ENCODE assay signal across 8 cellular contexts in genomic region chr19:43474986-43475705, GRCh38. TPM values are rescaled to one million over a fixed set of nuclear protein-coding genes. Genes with fewer than 3 reads are reported as not detected.
DNase-seq lines count a peak whose midpoint lies in the region; ATAC-seq, FAIRE-seq and TF ChIP-seq lines count a peak whose summit lies in the region.

No MANE protein-coding gene starts in this region.

- FAIRE-seq in GM12891 (lab: Jason Lieb, UNC): peak; percentile 98

- H3K4me1 ChIP-seq in esophagus muscularis mucosa: peaks cover 11 to 26% (median 16%) of the 10 kb centered on the region in 4 donors
- H3K4me1 ChIP-seq in mucosa of rectum (ENCODE audit: control insufficient read depth in 2 of 2, insufficient read depth in 2 of 2, low read length in 2 of 2): peaks cover 9 to 11% of the 10 kb centered on the region in 2 donors

- H3K9me3 ChIP-seq in esophagus muscularis mucosa (no peaks in the 10 kb centered on the region), mucosa of rectum (ENCODE audit: control insufficient read depth in 2 of 2, low read length in 2 of 2) (no peaks in the 10 kb centered on the region)

- intact Hi-C loops in esophagus muscularis mucosa (cut with DNase I): no loop called here

- TF ChIP-seq POLR2A in GM12891 (IDR thresholded peaks at IDR 0.05; ENCODE audit: low read depth, low read length) (0 out of 2 replicates have a peak, but pooled peaks have one; percentile 21), esophagus muscularis mucosa (IDR thresholded peaks at IDR 0.05; ENCODE audit: low read depth) (no peak)

- peak overlapping the region; percentile 79 to 84 (median 84) for H3K27ac ChIP-seq in esophagus muscularis mucosa (replicated peaks in 1 of 4)
- peak overlapping the region; percentile 52 to 72 for H3K27ac ChIP-seq in mucosa of rectum (ENCODE audit: low read depth in 2 of 2, low read length in 2 of 2)

- peak; percentile 70 for TF ChIP-seq EP300 in esophagus muscularis mucosa (IDR thresholded peaks at IDR 0.05)

- no peak for TF ChIP-seq CTCF in esophagus muscularis mucosa (IDR thresholded peaks at IDR 0.05)

- H3K27me3 ChIP-seq in esophagus muscularis mucosa (no peaks in the 10 kb centered on the region), mucosa of rectum (ENCODE audit: control insufficient read depth in 2 of 2, insufficient read depth in 2 of 2, low read length in 2 of 2) (no peaks in the 10 kb centered on the region)

- peak; percentile 72 for ATAC-seq in HG03378 (IDR thresholded peaks at IDR 0.05; ENCODE audit: unreplicated experiment)
- ATAC-seq in GM21390 (IDR thresholded peaks at IDR 0.05; ENCODE audit: unreplicated experiment): no peak

- peak overlapping the region; percentile 76 to 79 for H3K9ac ChIP-seq in mucosa of rectum (ENCODE audit: low read depth in 1 of 2, low read length in 2 of 2)

- H3K4me3 ChIP-seq in esophagus muscularis mucosa (peak overlapping the region; percentile 49 to 56 (median 52)), mucosa of rectum (ENCODE audit: low read length in 2 of 2) (peak overlapping the region; percentile 72 to 78)

- H3K36me3 ChIP-seq in esophagus muscularis mucosa: peaks cover 0 to 18% (median 0%) of the 10 kb centered on the region in 4 donors
- H3K36me3 ChIP-seq in mucosa of rectum (ENCODE audit: control insufficient read depth in 2 of 2, insufficient read depth in 2 of 2, low read length in 2 of 2): peaks cover 7 to 12% of the 10 kb centered on the region in 2 donors

- WGBS in esophagus muscularis mucosa: 2% methylated on average over 35 of the region's 46 CpGs

- DNase-seq in GM12891 (ENCODE audit: insufficient read length, low spot score) (peak; percentile 92), OCI-M1 (lab: John Stamatoyannopoulos, UW) (peak; percentile 86), activated T-helper 1 cell treated with Interleukin-2 at 50 U/mL for 16 hours (ENCODE audit: low read depth) (peak; percentile 88), esophagus muscularis mucosa (ENCODE audit: extremely low spot score) (peak; percentile 99)
- DNase-seq in stimulated activated CD8-positive, alpha-beta memory T cell treated with anti-CD3 and anti-CD28 coated beads, Interleukin-4, amount 100 ng/mL, for 1 hour (ENCODE audit: low read depth in 2 of 2, low spot score in 1 of 2): peak; percentile 90 to 92

TF ChIP-seq in GM12891, 5 proteins besides CTCF, POLR2A, EP300 and RAD21:
- TF ChIP-seq SPI1 (IDR thresholded peaks at IDR 0.05; ENCODE audit: low read depth, low read length) (peak; percentile 50), TAF1 (IDR thresholded peaks at IDR 0.05; ENCODE audit: low read depth, low read length) (0 out of 2 replicates have a peak, but pooled peaks have one; percentile 13), POLR2AphosphoS5 (IDR thresholded peaks at IDR 0.05; ENCODE audit: low read depth, low read length) (no peak), PAX5 (IDR thresholded peaks at IDR 0.05; ENCODE audit: insufficient read depth, low read length, severe bottlenecking) (no peak)

RNA-seq across cellular contexts. Expression of gene LYPD3, which starts 9.7 kb away (rescaled TPM):
- 0.87 TPM for polyA plus RNA-seq in GM12891 (2012; ENCODE audit: low read depth, missing spikeins)
- 1 to 10 TPM in 1 of 4 donors, under 1 TPM in 3; 0.42 to 1.4 (median 0.84) TPM for total RNA-seq in esophagus muscularis mucosa

RNA-seq across cellular contexts. Expression of gene PHLDB3, which starts 29.4 kb away (rescaled TPM):
- 13.1 TPM for polyA plus RNA-seq in GM12891 (2012; ENCODE audit: low read depth, missing spikeins)
- total RNA-seq in esophagus muscularis mucosa: 10 to 100 TPM; 10.3 to 16.2 (median 12.6) TPM

RNA-seq across cellular contexts. Expression of gene ETHE1, which starts 51.9 kb away (rescaled TPM):
- 91.9 TPM for polyA plus RNA-seq in GM12891 (2012; ENCODE audit: low read depth, missing spikeins)
- 10 to 100 TPM; 48.2 to 63.2 (median 55.9) TPM for total RNA-seq in esophagus muscularis mucosa

RNA-seq across cellular contexts. Expression of gene ZNF575, which starts 57.8 kb away (rescaled TPM):
- 1.8 TPM for polyA plus RNA-seq in GM12891 (2012; ENCODE audit: low read depth, missing spikeins)
- total RNA-seq in esophagus muscularis mucosa: under 1 TPM; 0.66 to 0.97 (median 0.82) TPM
